1 cellular context compared by ENCODE assay signal in the genomic region with DNA sequence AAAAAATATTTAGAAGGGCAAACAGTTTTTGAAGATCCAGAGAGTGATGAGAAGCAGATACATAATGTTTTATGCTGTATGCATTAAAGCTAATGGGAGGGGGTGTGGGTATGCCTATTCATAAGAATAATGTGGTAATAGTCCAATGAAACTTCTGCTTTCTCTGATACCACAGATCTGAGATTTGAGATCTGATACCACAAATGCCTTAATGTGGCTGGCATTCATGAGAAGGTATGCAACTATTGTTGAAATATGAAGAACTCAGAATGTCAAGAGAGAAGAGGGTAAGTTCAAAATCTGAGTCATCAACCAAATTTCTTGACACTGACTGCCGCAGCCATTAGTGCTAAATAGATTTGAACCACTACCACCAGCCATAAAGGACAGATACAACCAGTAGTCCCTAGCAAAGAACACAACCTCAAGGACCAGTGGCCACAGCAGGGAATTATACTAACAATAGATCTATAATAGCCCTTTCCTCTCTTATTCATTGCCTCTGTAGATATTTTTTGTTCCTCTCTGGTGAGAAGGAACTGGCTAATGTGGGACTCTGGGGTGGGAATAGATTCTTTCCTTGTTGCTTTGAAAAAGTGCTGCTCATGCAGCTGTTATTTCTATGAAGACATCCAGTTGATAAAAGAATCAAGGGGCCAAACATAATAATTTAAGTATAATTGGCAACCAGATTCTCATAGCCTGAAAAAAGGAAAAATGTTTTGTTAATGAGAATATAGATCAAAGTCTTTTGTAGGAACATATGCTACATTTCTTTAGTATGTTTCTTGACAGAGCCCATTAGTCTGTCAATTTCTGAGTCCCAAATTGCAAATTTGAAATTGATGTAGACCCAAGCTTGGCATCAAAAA.
TF ChIP-seq lines count a peak whose summit lies in the region.

No MANE protein-coding gene starts in this region.

TF ChIP-seq in H1, 55 proteins besides CTCF, POLR2A, EP300 and RAD21 (continued from another document):
- TF ChIP-seq E2F6 (IDR thresholded peaks at IDR 0.05) (no peak), TEAD4 (IDR thresholded peaks at IDR 0.05; ENCODE audit: low read depth, low read length) (no peak), POLR2AphosphoS5 (IDR thresholded peaks at IDR 0.05; ENCODE audit: low read depth, low read length) (no peak), NANOG (IDR thresholded peaks at IDR 0.05; ENCODE audit: insufficient read depth, low read depth, low read length, poor library complexity, severe bottlenecking) (peak; percentile 90), SRF (IDR thresholded peaks at IDR 0.05; ENCODE audit: low read depth, low read length) (no peak), SP1 (IDR thresholded peaks at IDR 0.05; ENCODE audit: low read depth, low read length) (0 out of 2 replicates have a peak, but pooled peaks have one; percentile 17), CBX8 (IDR thresholded peaks at IDR 0.05; ENCODE audit: borderline replicate concordance, low read depth, low read length) (no peak), SIX5 (IDR thresholded peaks at IDR 0.05; ENCODE audit: low read depth, low read length) (no peak), USF2 (IDR thresholded peaks at IDR 0.05; ENCODE audit: low read length) (no peak), HDAC2 (IDR thresholded peaks at IDR 0.05; ENCODE audit: borderline replicate concordance in 1 of 2, low read depth in 2 of 2, low read length in 2 of 2) (no peak), POU5F1 (IDR thresholded peaks at IDR 0.05; ENCODE audit: low read depth, low read length) (peak; percentile 62; the same call in 1 of the 2 replicates), TBP (IDR thresholded peaks at IDR 0.05; ENCODE audit: low read depth, low read length) (no peak), RFX5 (IDR thresholded peaks at IDR 0.05; ENCODE audit: borderline replicate concordance, low read depth, low read length) (no peak)
- TF ChIP-seq, protein P1, sequence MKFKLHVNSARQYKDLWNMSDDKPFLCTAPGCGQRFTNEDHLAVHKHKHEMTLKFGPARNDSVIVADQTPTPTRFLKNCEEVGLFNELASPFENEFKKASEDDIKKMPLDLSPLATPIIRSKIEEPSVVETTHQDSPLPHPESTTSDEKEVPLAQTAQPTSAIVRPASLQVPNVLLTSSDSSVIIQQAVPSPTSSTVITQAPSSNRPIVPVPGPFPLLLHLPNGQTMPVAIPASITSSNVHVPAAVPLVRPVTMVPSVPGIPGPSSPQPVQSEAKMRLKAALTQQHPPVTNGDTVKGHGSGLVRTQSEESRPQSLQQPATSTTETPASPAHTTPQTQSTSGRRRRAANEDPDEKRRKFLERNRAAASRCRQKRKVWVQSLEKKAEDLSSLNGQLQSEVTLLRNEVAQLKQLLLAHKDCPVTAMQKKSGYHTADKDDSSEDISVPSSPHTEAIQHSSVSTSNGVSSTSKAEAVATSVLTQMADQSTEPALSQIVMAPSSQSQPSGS (IDR thresholded peaks at IDR 0.05; ENCODE audit: low read length): no peak
